In the genomic region with DNA sequence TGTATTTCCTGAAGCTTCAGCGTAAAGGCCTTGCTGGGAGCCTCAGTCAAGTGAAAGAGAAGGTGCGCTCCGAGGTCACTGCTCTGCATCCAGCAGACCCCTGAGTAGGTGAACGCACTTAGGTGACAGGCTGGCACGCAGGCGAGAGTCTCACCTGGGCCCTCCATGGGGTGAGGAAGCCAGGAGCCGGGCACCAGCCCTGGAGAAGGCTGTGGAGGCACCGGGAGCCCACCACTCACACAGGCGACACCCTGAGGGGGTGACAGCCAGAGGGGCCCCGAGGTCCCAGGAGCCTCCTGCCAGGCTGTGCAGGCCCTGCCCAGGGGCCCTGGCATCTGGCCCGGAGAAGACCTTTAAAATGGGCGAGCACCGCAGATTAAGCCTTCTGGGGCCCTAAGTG, we compare ENCODE assay signal across 30 cellular contexts.
"Had no signal": no experiment of that assay in that cellular context is flagged by ENCODE, and none has a peak within 500 bp of the region (broad histone marks: within the 10 kb centered on the region; RNA-seq: fewer than 3 reads in every experiment).

No MANE protein-coding gene starts in this region.

- H3K4me1 Mint-ChIP-seq: natural killer cell; nephron; stimulated activated memory B cell treated with anti-CD40 and anti-IgM and Interleukin-4, amounts not matched to agents 10 μg/mL and 1 μg/mL and 100 μg/mL, for 72 hours had no signal

- H3K4me2 ChIP-seq: neural progenitor cell, smooth muscle cell had no signal

- H3K27me3 ChIP-seq: neural progenitor cell, ovary, right lobe of liver, sigmoid colon, spleen, suprapubic skin, testis, tibial artery, transverse colon, upper lobe of right lung, uterus had no signal

- ATAC-seq: natural killer cell; psoas muscle; right cardiac atrium; right lobe of liver; stimulated activated memory B cell treated with anti-CD40 and anti-IgM and Interleukin-4, amounts not matched to agents 10 μg/mL and 1 μg/mL and 100 μg/mL, for 72 hours; stimulated activated naive CD8-positive, alpha-beta T cell treated with anti-CD3 and anti-CD28 coated beads, Interleukin-15, amount 100 ng/mL, for 72 hours; stimulated activated naive CD8-positive, alpha-beta T cell treated with anti-CD3 and anti-CD28 coated beads, Interleukin-15, Interleukin-2, amounts not matched to agents 100 U/mL and 50 U/mL, for 24 hours; upper lobe of right lung had no signal

- H2AFZ ChIP-seq: neural progenitor cell, parathyroid adenoma had no signal

- H3K36me3 Mint-ChIP-seq: natural killer cell; neural progenitor cell; stimulated activated memory B cell treated with anti-CD40 and anti-IgM and Interleukin-4, amounts not matched to agents 10 μg/mL and 1 μg/mL and 100 μg/mL, for 72 hours; type B pancreatic cell had no signal

- H3K4me1 ChIP-seq: parathyroid adenoma, psoas muscle, right lobe of liver, spleen, testis, transverse colon, upper lobe of right lung, uterus had no signal

- H3K9ac ChIP-seq: neural progenitor cell, parathyroid adenoma had no signal

- H3K27me3 Mint-ChIP-seq: progenitor cell of endocrine pancreas; stimulated activated memory B cell treated with anti-CD40 and anti-IgM and Interleukin-4, amounts not matched to agents 10 μg/mL and 1 μg/mL and 100 μg/mL, for 72 hours; stimulated activated naive CD8-positive, alpha-beta T cell treated with anti-CD3 and anti-CD28 coated beads, Interleukin-15, amount 100 ng/mL, for 72 hours; type B pancreatic cell had no signal

- H3K4me3 ChIP-seq: neural progenitor cell, ovary, psoas muscle, right lobe of liver, sigmoid colon, smooth muscle cell, spleen, suprapubic skin, testis, tibial artery, transverse colon, upper lobe of right lung, uterus had no signal

- DNase-seq: natural killer cell; occipital lobe; ovary; psoas muscle; right cardiac atrium; right lobe of liver; sigmoid colon; spleen; stimulated activated CD4-positive, alpha-beta T cell treated with anti-CD3 and anti-CD28 coated beads, Interleukin-12 subunit alpha, Interleukin-12 subunit beta, amount 100 ng/mL, for 4 hours; stimulated activated CD4-positive, alpha-beta T cell treated with anti-CD3 and anti-CD28 coated beads, Interleukin-1b, Interleukin-23, amount 100 ng/mL, for 48 hours; stimulated activated CD4-positive, alpha-beta T cell treated with anti-CD3 and anti-CD28 coated beads, Interleukin-4, amount 100 ng/mL, for 1 hour; stimulated activated CD4-positive, alpha-beta T cell treated with anti-CD3 and anti-CD28 coated beads, Interleukin-4, amount 100 ng/mL, for 4 hours; stimulated activated CD8-positive, alpha-beta memory T cell treated with anti-CD3 and anti-CD28 coated beads, Interleukin-4, amount 100 ng/mL, for 48 hours; stimulated activated naive CD4-positive, alpha-beta T cell; stimulated activated naive CD8-positive, alpha-beta T cell treated with anti-CD3 and anti-CD28 coated beads, Interleukin-15, amount 100 ng/mL, for 72 hours; stimulated activated naive CD8-positive, alpha-beta T cell treated with anti-CD3 and anti-CD28 coated beads, Interleukin-15, Interleukin-2, amounts not matched to agents 100 U/mL and 50 U/mL, for 24 hours; substantia nigra; testis; tibial artery; transverse colon; upper lobe of right lung; uterus had no signal

- H3K4me3 Mint-ChIP-seq: natural killer cell; nephron; neural progenitor cell; stimulated activated memory B cell treated with anti-CD40 and anti-IgM and Interleukin-4, amounts not matched to agents 10 μg/mL and 1 μg/mL and 100 μg/mL, for 72 hours; stimulated activated naive CD8-positive, alpha-beta T cell treated with anti-CD3 and anti-CD28 coated beads, Interleukin-15, amount 100 ng/mL, for 72 hours; type B pancreatic cell had no signal

- H3K9me3 ChIP-seq: ovary, psoas muscle, right lobe of liver, sigmoid colon, suprapubic skin, testis, tibial artery, transverse colon, upper lobe of right lung, uterus had no signal

- H3K9me3 Mint-ChIP-seq: natural killer cell; nephron; neural progenitor cell; stimulated activated memory B cell treated with anti-CD40 and anti-IgM and Interleukin-4, amounts not matched to agents 10 μg/mL and 1 μg/mL and 100 μg/mL, for 72 hours; stimulated activated naive CD8-positive, alpha-beta T cell treated with anti-CD3 and anti-CD28 coated beads, Interleukin-15, amount 100 ng/mL, for 72 hours; type B pancreatic cell had no signal

- H3K27ac ChIP-seq: neural progenitor cell, ovary, parathyroid adenoma, psoas muscle, right lobe of liver, sigmoid colon, spleen, suprapubic skin, testis, tibial artery, transverse colon, upper lobe of right lung, uterus had no signal

- H3K27ac Mint-ChIP-seq: natural killer cell; nephron; neural progenitor cell; progenitor cell of endocrine pancreas; stimulated activated memory B cell treated with anti-CD40 and anti-IgM and Interleukin-4, amounts not matched to agents 10 μg/mL and 1 μg/mL and 100 μg/mL, for 72 hours; stimulated activated naive CD8-positive, alpha-beta T cell treated with anti-CD3 and anti-CD28 coated beads, Interleukin-15, amount 100 ng/mL, for 72 hours; type B pancreatic cell had no signal

- H3K36me3 ChIP-seq: neural progenitor cell, ovary, right lobe of liver, sigmoid colon, transverse colon, upper lobe of right lung, uterus had no signal

- H3K79me2 ChIP-seq: parathyroid adenoma had no signal
